In genomic region chr10:130989670-130990247, GRCh38 we compare ENCODE assay signal across 24 cellular contexts.
"Had no signal": no experiment of that assay in that cellular context is flagged by ENCODE, and none has a peak within 500 bp of the region (broad histone marks: within the 10 kb centered on the region; RNA-seq: fewer than 3 reads in every experiment).

No MANE protein-coding gene starts in this region.

- H3K36me3 ChIP-seq: adrenal gland, breast epithelium, Peyer's patch, SJCRH30 had no signal

- H3K27me3 Mint-ChIP-seq: activated B cell treated with CpG ODN at 0.5 μM for 24 hours; activated CD8-positive, alpha-beta T cell treated with anti-CD3 and anti-CD28 coated beads for 36 hours; activated naive CD8-positive, alpha-beta T cell treated with anti-CD3 and anti-CD28 coated beads, Interleukin-2, amount 10 ng/mL, durations not matched to agents 7 days and 5 days had no signal

- H3K27me3 ChIP-seq: adrenal gland, Peyer's patch, SJCRH30 had no signal

- H3K4me1 Mint-ChIP-seq: activated B cell treated with CpG ODN at 0.5 μM for 24 hours; activated naive CD8-positive, alpha-beta T cell treated with anti-CD3 and anti-CD28 coated beads, Interleukin-2, amount 10 ng/mL, durations not matched to agents 7 days and 5 days had no signal

- H3K4me3 ChIP-seq: adrenal gland, breast epithelium, Peyer's patch, SJCRH30 had no signal

- H3K9me3 ChIP-seq: adrenal gland, breast epithelium, Peyer's patch, SJCRH30 had no signal

- H3K36me3 Mint-ChIP-seq: activated naive CD8-positive, alpha-beta T cell treated with anti-CD3 and anti-CD28 coated beads, Interleukin-2, amount 10 ng/mL, durations not matched to agents 7 days and 5 days had no signal

- H3K27ac Mint-ChIP-seq: activated B cell treated with CpG ODN at 0.5 μM for 24 hours; activated CD8-positive, alpha-beta T cell treated with anti-CD3 and anti-CD28 coated beads for 36 hours; activated naive CD8-positive, alpha-beta T cell treated with anti-CD3 and anti-CD28 coated beads, Interleukin-2, amount 10 ng/mL, durations not matched to agents 7 days and 5 days; T-helper 1 cell treated with Interleukin-12 subunit alpha and Interleukin-12 subunit beta and Interleukin-4 antibody, amounts not matched to agents 30 μg/mL and 1 μg/mL, for 36 hours had no signal

- DNase-seq: activated B cell treated with CpG ODN at 0.5 μM for 24 hours; activated CD4-positive, alpha-beta T cell treated with anti-CD3 and anti-CD28 coated beads, Interleukin-2, amount 50 U/mL, for 1 hour; activated CD8-positive, alpha-beta memory T cell treated with anti-CD3 and anti-CD28 coated beads, Interleukin-2, amount 50 U/mL, for 48 hours; activated CD8-positive, alpha-beta T cell treated with anti-CD3 and anti-CD28 coated beads for 36 hours; activated naive CD4-positive, alpha-beta T cell treated with anti-CD3 and anti-CD28 coated beads, Interleukin-2, amount 50 U/mL, for 16 hours; activated naive CD8-positive, alpha-beta T cell treated with anti-CD3 and anti-CD28 coated beads, Interleukin-2, amount 10 ng/mL, durations not matched to agents 7 days and 5 days; activated T-cell treated with anti-CD3 and anti-CD28 coated beads, Interleukin-2, amount 50 U/mL, for 1 hour; aorta; Kasumi-1; KBM-7; NCI-H1048; NCI-H146; NCI-H187 treated with DMSO at 0.1 percent for 48 hours; NCI-H2081 treated with DMSO at 0.1 percent for 48 hours; NCI-H446; NCI-H524; NCI-H82; Peyer's patch; Right ventricle myocardium superior; SJCRH30 had no signal

- H3K9me3 Mint-ChIP-seq: activated B cell treated with CpG ODN at 0.5 μM for 24 hours; activated CD8-positive, alpha-beta T cell treated with anti-CD3 and anti-CD28 coated beads for 36 hours; activated naive CD8-positive, alpha-beta T cell treated with anti-CD3 and anti-CD28 coated beads, Interleukin-2, amount 10 ng/mL, durations not matched to agents 7 days and 5 days; T-helper 1 cell treated with Interleukin-12 subunit alpha and Interleukin-12 subunit beta and Interleukin-4 antibody, amounts not matched to agents 30 μg/mL and 1 μg/mL, for 36 hours had no signal

- H3K4me1 ChIP-seq: adrenal gland, breast epithelium, Peyer's patch, SJCRH30 had no signal

- H3K27ac ChIP-seq: adrenal gland, breast epithelium, Peyer's patch, RWPE1, SJCRH30 had no signal

- H3K4me3 Mint-ChIP-seq: activated B cell treated with CpG ODN at 0.5 μM for 24 hours; activated CD8-positive, alpha-beta T cell treated with anti-CD3 and anti-CD28 coated beads for 36 hours; activated naive CD8-positive, alpha-beta T cell treated with anti-CD3 and anti-CD28 coated beads, Interleukin-2, amount 10 ng/mL, durations not matched to agents 7 days and 5 days; T-helper 1 cell treated with Interleukin-12 subunit alpha and Interleukin-12 subunit beta and Interleukin-4 antibody, amounts not matched to agents 30 μg/mL and 1 μg/mL, for 36 hours had no signal
